Comparison of ENCODE assay signal across 17 cellular contexts in the genomic region with DNA sequence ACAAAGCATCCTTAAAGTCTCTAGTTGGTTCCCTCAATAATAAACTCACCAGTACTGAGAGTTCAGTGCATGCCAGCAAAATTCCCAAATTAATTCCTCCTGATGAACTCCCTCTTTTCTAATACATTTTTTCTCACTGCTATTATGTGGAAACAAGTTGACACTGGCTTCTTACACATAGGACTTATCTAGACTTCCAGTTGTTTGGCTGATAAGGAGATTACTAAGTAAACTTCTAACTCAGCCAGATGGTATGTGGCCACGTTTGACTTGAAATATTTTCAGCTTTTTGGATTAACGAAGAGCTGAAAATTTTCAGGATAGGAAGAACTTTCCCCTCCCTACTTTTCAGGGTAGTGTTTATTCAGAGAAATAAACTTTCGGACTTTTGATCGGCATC.
DNase-seq lines count a peak whose midpoint lies in the region; ATAC-seq and TF ChIP-seq lines count a peak whose summit lies in the region.
"Had no signal": no experiment of that assay in that cellular context is flagged by ENCODE, and none has a peak within 500 bp of the region (broad histone marks: within the 10 kb centered on the region; RNA-seq: fewer than 3 reads in every experiment).

No MANE protein-coding gene starts in this region.

- intact Hi-C loops in Right ventricle myocardium superior (cut with DNase I), result no loop called here

- H3K79me2 ChIP-seq in hepatocyte, result no peaks in the 10 kb centered on the region

- H3K36me3 ChIP-seq in right atrium auricular region, result no peaks in the 10 kb centered on the region
- no peaks in the 10 kb centered on the region for H3K36me3 ChIP-seq in hepatocyte (replicated peaks; ENCODE audit: insufficient read depth, low read depth)
- H3K36me3 ChIP-seq: cardiac muscle cell, heart left ventricle had no signal

- no peak for DNase-seq in Right ventricle myocardium superior
- DNase-seq in right atrium auricular region (ENCODE audit: low spot score), result no peak
- DNase-seq in astrocyte of the cerebellum (ENCODE audit: low read depth), result peak; percentile 12
- peak; percentile 48 for DNase-seq in hepatocyte (ENCODE audit: low spot score)
- DNase-seq in amniotic stem cell (lab: John Stamatoyannopoulos, UW), result no peak
- no peak for DNase-seq in NCI-H69 (lab: John Stamatoyannopoulos, UW)
- DNase-seq in cerebellar nuclear complex (lab: John Stamatoyannopoulos, UW), result no peak
- DNase-seq: activated effector memory CD4-positive, alpha-beta T cell treated with anti-CD3 and anti-CD28 coated beads, Interleukin-2, amount 50 U/mL, for 16 hours; GOT3; heart left ventricle; NCI-H2029; NCI-H774; stimulated activated naive CD8-positive, alpha-beta T cell treated with anti-CD3 and anti-CD28 coated beads, Interleukin-15, Interleukin-2, amounts not matched to agents 100 U/mL and 50 U/mL, for 24 hours had no signal

- H3K9me3 ChIP-seq in right atrium auricular region (no peaks in the 10 kb centered on the region), hepatocyte (ENCODE audit: low read depth) (no peaks in the 10 kb centered on the region)
- H3K9me3 ChIP-seq: heart left ventricle had no signal

- ATAC-seq in Right ventricle myocardium superior (ENCODE audit: poor library complexity) (peak; percentile 53), HG02642 (IDR thresholded peaks at IDR 0.05; ENCODE audit: poor library complexity, unreplicated experiment) (no peak)
- ATAC-seq: left lobe of liver; stimulated activated naive CD8-positive, alpha-beta T cell treated with anti-CD3 and anti-CD28 coated beads, Interleukin-15, Interleukin-2, amounts not matched to agents 100 U/mL and 50 U/mL, for 24 hours had no signal

- H3K27ac ChIP-seq in right atrium auricular region (no peak overlapping the region), hepatocyte (peak overlapping the region; percentile 59)
- H3K27ac ChIP-seq: cardiac muscle cell, heart left ventricle, VCaP had no signal

- in situ Hi-C loops in astrocyte of the cerebellum (cut with HindIII; ENCODE audit: low sequenced_read_pairs), result no loop called here

- no peak overlapping the region for H3K4me3 ChIP-seq in right atrium auricular region
- no peak overlapping the region for H3K4me3 ChIP-seq in astrocyte of the cerebellum (ENCODE audit: low read depth, low read length)
- H3K4me3 ChIP-seq in hepatocyte, result no peak overlapping the region
- H3K4me3 ChIP-seq: cardiac muscle cell, heart left ventricle had no signal

- H3K4me1 ChIP-seq in right atrium auricular region (no peaks in the 10 kb centered on the region), hepatocyte (ENCODE audit: insufficient read depth) (peaks cover 15% of the 10 kb centered on the region)

- 14% methylated on average over 4 of the region's 4 CpGs for whole genome bisulfite sequencing in hepatocyte (ENCODE audit: low lambda C conversion rate, missing lambda C conversion rate)

- TF ChIP-seq CTCF in right atrium auricular region (IDR thresholded peaks at IDR 0.05) (no peak), astrocyte of the cerebellum (IDR thresholded peaks at IDR 0.05; ENCODE audit: low read depth, low read length, missing control alignments) (no peak), hepatocyte (IDR thresholded peaks at IDR 0.05; ENCODE audit: poor library complexity) (no peak)

- no peaks in the 10 kb centered on the region for H4K20me1 ChIP-seq in hepatocyte (ENCODE audit: insufficient read depth, poor library complexity, severe bottlenecking)

- peak overlapping the region; percentile 4 for H3K4me2 ChIP-seq in hepatocyte

- no peaks in the 10 kb centered on the region for H3K27me3 ChIP-seq in right atrium auricular region
- no peaks in the 10 kb centered on the region for H3K27me3 ChIP-seq in hepatocyte
- H3K27me3 ChIP-seq: cardiac muscle cell, heart left ventricle had no signal

- H2AFZ ChIP-seq in hepatocyte, result no peak overlapping the region

- H3K9me2 ChIP-seq in hepatocyte (replicated peaks; ENCODE audit: insufficient read depth), result no peaks in the 10 kb centered on the region

Comparison
In these comparisons a context has a peak if more than half of its experiments do, and no peak if none do; other contexts are left out.
1. DNase-seq: peak in astrocyte of the cerebellum (single experiment) and hepatocyte (single experiment); none in Right ventricle myocardium superior (single experiment), right atrium auricular region (single experiment), amniotic stem cell (single experiment), NCI-H69 (single experiment) and cerebellar nuclear complex (0 of 2).